ENCODE assay signal across 1 cellular context in the genomic region with DNA sequence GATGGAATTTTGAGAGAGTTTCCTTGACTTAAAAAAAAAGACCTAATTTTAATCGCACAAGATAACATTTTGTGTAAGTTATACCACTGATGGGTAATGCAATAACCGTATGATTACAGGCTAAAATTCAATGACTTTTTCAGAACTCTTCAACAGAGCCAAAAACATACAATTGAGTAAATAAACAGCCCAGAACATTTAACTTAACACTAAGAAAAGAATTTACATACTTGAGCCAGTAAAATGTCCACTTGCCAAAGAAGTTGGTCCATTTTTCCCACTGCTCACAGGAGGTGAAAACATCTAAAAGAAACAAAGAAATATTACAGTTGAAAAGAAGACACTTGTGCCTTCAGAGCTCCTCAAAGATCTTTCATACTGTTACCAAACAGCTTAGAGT.
TF ChIP-seq lines count a peak whose summit lies in the region.

No MANE protein-coding gene starts in this region.

TF ChIP-seq in K562, 482 proteins besides CTCF, POLR2A, EP300 and RAD21:
- TF ChIP-seq, protein P1, sequence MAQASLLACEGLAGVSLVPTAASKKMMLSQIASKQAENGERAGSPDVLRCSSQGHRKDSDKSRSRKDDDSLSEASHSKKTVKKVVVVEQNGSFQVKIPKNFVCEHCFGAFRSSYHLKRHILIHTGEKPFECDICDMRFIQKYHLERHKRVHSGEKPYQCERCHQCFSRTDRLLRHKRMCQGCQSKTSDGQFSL (CRISPR knock-in tag; IDR thresholded peaks at IDR 0.05), result no peak
- TF ChIP-seq, protein P1 (tag; IDR thresholded peaks at IDR 0.05), result no peak
- TF ChIP-seq ZNF165 (CRISPR knock-in tag; IDR thresholded peaks at IDR 0.05; ENCODE audit: borderline replicate concordance) (no peak), ZNF224 (CRISPR knock-in tag; IDR thresholded peaks at IDR 0.05) (no peak), ZNF668 (CRISPR knock-in tag; IDR thresholded peaks at IDR 0.05) (no peak), ZNF384 (IDR thresholded peaks at IDR 0.05; ENCODE audit: low read depth, low read length) (no peak), NFRKB (IDR thresholded peaks at IDR 0.05; ENCODE audit: low read depth) (no peak), ZNF174 (CRISPR knock-in tag; IDR thresholded peaks at IDR 0.05) (no peak), KHSRP (IDR thresholded peaks at IDR 0.05) (no peak)
